In the genomic region with DNA sequence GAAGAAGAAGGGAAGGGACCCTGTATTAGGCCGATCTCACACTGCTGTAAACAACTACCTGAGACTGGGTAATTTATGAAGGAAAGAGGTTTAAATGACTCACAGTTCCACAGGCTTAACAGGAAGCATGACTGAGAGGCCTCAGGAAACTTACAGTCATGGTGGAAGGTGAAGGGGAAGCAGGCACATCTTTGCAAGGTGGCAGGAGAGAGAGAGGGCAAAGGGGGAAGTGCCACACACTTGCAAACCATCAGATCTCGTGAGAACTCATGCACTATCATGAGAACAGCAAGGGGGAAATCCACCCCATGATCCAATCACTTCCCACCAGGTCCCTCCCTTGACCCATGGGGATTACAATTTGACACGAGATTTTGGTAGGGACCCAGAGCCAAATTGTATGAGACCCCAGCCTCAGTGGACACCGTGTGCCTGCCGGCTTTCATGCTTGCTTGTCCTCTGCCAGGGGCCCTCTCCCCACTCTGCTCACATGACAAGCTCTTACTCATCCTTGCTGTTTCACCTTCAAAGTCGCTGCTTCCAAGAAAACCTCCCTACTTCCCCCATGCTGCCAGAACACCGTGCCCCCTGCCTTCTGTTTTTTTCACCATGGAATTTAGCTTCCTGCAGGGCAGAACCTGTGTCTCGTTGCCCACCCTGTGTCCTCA, we compare ENCODE assay signal across 25 cellular contexts. TPM values are rescaled to one million over a fixed set of nuclear protein-coding genes. Genes with fewer than 3 reads are reported as not detected.
DNase-seq lines count a peak whose midpoint lies in the region; ATAC-seq, FAIRE-seq and TF ChIP-seq lines count a peak whose summit lies in the region.
"Had no signal": no experiment of that assay in that cellular context is flagged by ENCODE, and none has a peak within 500 bp of the region (broad histone marks: within the 10 kb centered on the region; RNA-seq: fewer than 3 reads in every experiment).

No MANE protein-coding gene starts in this region.

- no peak for TF ChIP-seq CTCF in activated CD8-positive, alpha-beta T cell treated with anti-CD3 and anti-CD28 coated beads for 36 hours (IDR thresholded peaks at IDR 0.05)
- TF ChIP-seq CTCF in astrocyte (IDR thresholded peaks at IDR 0.05; ENCODE audit: insufficient read depth, low read depth, low read length), result no peak
- no peak for TF ChIP-seq CTCF in neural progenitor cell (IDR thresholded peaks at IDR 0.05)

- H3K9me3 ChIP-seq in astrocyte (ENCODE audit: insufficient read depth, low read depth, low read length) (no peaks in the 10 kb centered on the region), neural progenitor cell (ENCODE audit: low read depth) (no peaks in the 10 kb centered on the region)
- H3K9me3 ChIP-seq: right atrium auricular region, stomach, tibial nerve had no signal

- no peaks in the 10 kb centered on the region for H3K36me3 ChIP-seq in astrocyte (ENCODE audit: insufficient read depth, low read length)
- H3K36me3 ChIP-seq in neural progenitor cell, result no peaks in the 10 kb centered on the region
- H3K36me3 ChIP-seq: cardiac muscle cell, right atrium auricular region, stomach, tibial nerve had no signal

- in situ Hi-C loops in KBM-7 (cut with MboI; ENCODE audit: low pct_unique_long_range_greater_than_20kb, low sequenced_read_pairs), result no loop called here

- no peaks in the 10 kb centered on the region for H3F3A ChIP-seq in neural progenitor cell (ENCODE audit: low read depth)

- H3K36me3 Mint-ChIP-seq in activated CD8-positive, alpha-beta T cell treated with anti-CD3 and anti-CD28 coated beads for 36 hours (ENCODE audit: low read depth), result no peaks in the 10 kb centered on the region
- H3K36me3 Mint-ChIP-seq in activated CD8-positive, alpha-beta T cell treated with anti-CD3 and anti-CD28 coated beads, Interleukin-2, amount 10 ng/mL, durations not matched to agents 7 days and 5 days (ENCODE audit: low read depth), result no peaks in the 10 kb centered on the region
- no peaks in the 10 kb centered on the region for H3K36me3 Mint-ChIP-seq in astrocyte (ENCODE audit: low read depth, unreplicated experiment)
- no peaks in the 10 kb centered on the region for H3K36me3 Mint-ChIP-seq in neural progenitor cell
- H3K36me3 Mint-ChIP-seq: activated CD8-positive, alpha-beta memory T cell treated with anti-CD3 and anti-CD28 coated beads, Interleukin-2, amount 10 ng/mL, durations not matched to agents 7 days and 5 days; naive B cell; T-cell had no signal

- POLR2A ChIA-PET in activated CD8-positive, alpha-beta T cell treated with anti-CD3 and anti-CD28 coated beads for 36 hours (lab: Charles Lee), result no interaction called here
- POLR2A ChIA-PET in activated CD8-positive, alpha-beta T cell treated with anti-CD3 and anti-CD28 coated beads, Interleukin-2, amount 10 ng/mL, durations not matched to agents 7 days and 5 days (lab: Charles Lee), result no interaction called here

- H3K27ac ChIP-seq in astrocyte (ENCODE audit: low read depth, low read length) (no peak overlapping the region), neural progenitor cell (no peak overlapping the region)
- H3K27ac ChIP-seq: cardiac muscle cell, right atrium auricular region, stomach, tibial nerve had no signal

- H3K27me3 Mint-ChIP-seq in activated CD8-positive, alpha-beta T cell treated with anti-CD3 and anti-CD28 coated beads for 36 hours, result peaks cover 2% of the 10 kb centered on the region
- no peaks in the 10 kb centered on the region for H3K27me3 Mint-ChIP-seq in activated CD8-positive, alpha-beta T cell treated with anti-CD3 and anti-CD28 coated beads, Interleukin-2, amount 10 ng/mL, durations not matched to agents 7 days and 5 days (ENCODE audit: low read depth)
- H3K27me3 Mint-ChIP-seq in astrocyte (ENCODE audit: low read depth, unreplicated experiment) (no peaks in the 10 kb centered on the region), neural progenitor cell (ENCODE audit: insufficient read depth, low read depth) (peaks cover 14% of the 10 kb centered on the region)

- CTCF ChIA-PET in activated CD8-positive, alpha-beta T cell treated with anti-CD3 and anti-CD28 coated beads for 36 hours (lab: Charles Lee), result no interaction called here
- CTCF ChIA-PET in activated CD8-positive, alpha-beta T cell treated with anti-CD3 and anti-CD28 coated beads, Interleukin-2, amount 10 ng/mL, durations not matched to agents 7 days and 5 days (lab: Charles Lee), result no interaction called here

- H4K20me1 ChIP-seq in astrocyte (ENCODE audit: insufficient read depth, low read length), result no peaks in the 10 kb centered on the region
- H4K20me1 ChIP-seq in neural progenitor cell (ENCODE audit: low read depth), result no peaks in the 10 kb centered on the region

- intact Hi-C loops in activated CD8-positive, alpha-beta T cell treated with anti-CD3 and anti-CD28 coated beads for 36 hours (cut with micrococcal nuclease), result no loop called here

- no peak for DNase-seq in activated CD8-positive, alpha-beta T cell treated with anti-CD3 and anti-CD28 coated beads for 36 hours
- no peak for DNase-seq in activated CD8-positive, alpha-beta T cell treated with anti-CD3 and anti-CD28 coated beads, Interleukin-2, amount 10 ng/mL, durations not matched to agents 7 days and 5 days
- peak; percentile 27 for DNase-seq in KBM-7
- DNase-seq in astrocyte (ENCODE audit: low read depth), result peak; percentile 49
- no peak for DNase-seq in neural progenitor cell (ENCODE audit: low spot score)
- no peak for DNase-seq in NCI-H1417 treated with DMSO at 0.1 percent for 48 hours (lab: John Stamatoyannopoulos, UW)
- no peak for DNase-seq in AG08395 (ENCODE audit: low spot score)
- DNase-seq: 8988T; activated CD8-positive, alpha-beta memory T cell treated with anti-CD3 and anti-CD28 coated beads, Interleukin-2, amount 10 ng/mL, durations not matched to agents 7 days and 5 days; amniotic stem cell; naive B cell; NCI-H1048; NCI-H1930; NCI-H226; NCI-H774; stimulated activated CD4-positive, alpha-beta T cell treated with anti-CD3 and anti-CD28 coated beads, Interleukin-12 subunit alpha, Interleukin-12 subunit beta, amount 100 ng/mL, for 4 hours; stimulated activated CD4-positive, alpha-beta T cell treated with anti-CD3 and anti-CD28 coated beads, Interleukin-4, amount 100 ng/mL, for 4 hours; T-cell had no signal

- ATAC-seq in activated CD8-positive, alpha-beta T cell treated with anti-CD3 and anti-CD28 coated beads for 36 hours, result peak; percentile 27
- ATAC-seq in activated CD8-positive, alpha-beta T cell treated with anti-CD3 and anti-CD28 coated beads, Interleukin-2, amount 10 ng/mL, durations not matched to agents 7 days and 5 days, result no peak
- ATAC-seq in GM19035 (IDR thresholded peaks at IDR 0.05; ENCODE audit: unreplicated experiment), result no peak
- ATAC-seq: activated CD8-positive, alpha-beta memory T cell treated with anti-CD3 and anti-CD28 coated beads, Interleukin-2, amount 10 ng/mL, durations not matched to agents 7 days and 5 days; T-cell had no signal

- H3K27me3 ChIP-seq in astrocyte (ENCODE audit: insufficient read depth, low read length) (no peaks in the 10 kb centered on the region), neural progenitor cell (no peaks in the 10 kb centered on the region)
- H3K27me3 ChIP-seq: cardiac muscle cell, right atrium auricular region, tibial nerve had no signal

- H3K4me1 ChIP-seq in astrocyte (ENCODE audit: insufficient read depth, low read length) (peaks cover 50% of the 10 kb centered on the region), neural progenitor cell (peaks cover 6% of the 10 kb centered on the region)
- H3K4me1 ChIP-seq: right atrium auricular region, stomach, tibial nerve had no signal

- H3K79me2 ChIP-seq in astrocyte (ENCODE audit: insufficient read depth, low read length), result no peaks in the 10 kb centered on the region
- no peaks in the 10 kb centered on the region for H3K79me2 ChIP-seq in neural progenitor cell (ENCODE audit: low read depth)

- H2AFZ ChIP-seq in astrocyte (ENCODE audit: low read depth, low read length) (peak overlapping the region; percentile 14), neural progenitor cell (replicated peaks) (no peak overlapping the region)

- FAIRE-seq in astrocyte (lab: Jason Lieb, UNC), result no peak
- FAIRE-seq: GM19239 had no signal

- H3K9ac ChIP-seq in astrocyte (ENCODE audit: low read length) (peak overlapping the region; percentile 19), neural progenitor cell (no peak overlapping the region)

- H3K4me2 ChIP-seq in astrocyte (ENCODE audit: low read length), result peak overlapping the region; percentile 53
- H3K4me2 ChIP-seq in neural progenitor cell, result no peak overlapping the region

- no peak overlapping the region for H3K4me3 Mint-ChIP-seq in activated CD8-positive, alpha-beta T cell treated with anti-CD3 and anti-CD28 coated beads for 36 hours
- H3K4me3 Mint-ChIP-seq in activated CD8-positive, alpha-beta T cell treated with anti-CD3 and anti-CD28 coated beads, Interleukin-2, amount 10 ng/mL, durations not matched to agents 7 days and 5 days, result no peak overlapping the region
- no peak overlapping the region for H3K4me3 Mint-ChIP-seq in astrocyte (ENCODE audit: unreplicated experiment)
- H3K4me3 Mint-ChIP-seq in neural progenitor cell, result peak overlapping the region; percentile 38
- H3K4me3 Mint-ChIP-seq: activated CD8-positive, alpha-beta memory T cell treated with anti-CD3 and anti-CD28 coated beads, Interleukin-2, amount 10 ng/mL, durations not matched to agents 7 days and 5 days; B cell; naive B cell; T-cell had no signal

- H3K4me1 Mint-ChIP-seq in activated CD8-positive, alpha-beta T cell treated with anti-CD3 and anti-CD28 coated beads for 36 hours (ENCODE audit: low read depth), result peaks cover 6% of the 10 kb centered on the region
- no peaks in the 10 kb centered on the region for H3K4me1 Mint-ChIP-seq in activated CD8-positive, alpha-beta T cell treated with anti-CD3 and anti-CD28 coated beads, Interleukin-2, amount 10 ng/mL, durations not matched to agents 7 days and 5 days (ENCODE audit: low read depth)
- H3K4me1 Mint-ChIP-seq in astrocyte (ENCODE audit: low read depth, unreplicated experiment) (peaks cover 34% of the 10 kb centered on the region), neural progenitor cell (peaks cover 7% of the 10 kb centered on the region)
- H3K4me1 Mint-ChIP-seq: activated CD8-positive, alpha-beta memory T cell treated with anti-CD3 and anti-CD28 coated beads, Interleukin-2, amount 10 ng/mL, durations not matched to agents 7 days and 5 days; B cell; naive B cell; T-cell had no signal

- peaks cover 3% of the 10 kb centered on the region for H3K9me3 Mint-ChIP-seq in activated CD8-positive, alpha-beta T cell treated with anti-CD3 and anti-CD28 coated beads for 36 hours
- no peaks in the 10 kb centered on the region for H3K9me3 Mint-ChIP-seq in activated CD8-positive, alpha-beta T cell treated with anti-CD3 and anti-CD28 coated beads, Interleukin-2, amount 10 ng/mL, durations not matched to agents 7 days and 5 days (ENCODE audit: insufficient read depth)
- H3K9me3 Mint-ChIP-seq in astrocyte (ENCODE audit: unreplicated experiment) (peaks cover 3% of the 10 kb centered on the region), neural progenitor cell (no peaks in the 10 kb centered on the region)
- H3K9me3 Mint-ChIP-seq: T-cell had no signal

- no peak overlapping the region for H3K27ac Mint-ChIP-seq in activated CD8-positive, alpha-beta T cell treated with anti-CD3 and anti-CD28 coated beads for 36 hours
- H3K27ac Mint-ChIP-seq in activated CD8-positive, alpha-beta T cell treated with anti-CD3 and anti-CD28 coated beads, Interleukin-2, amount 10 ng/mL, durations not matched to agents 7 days and 5 days, result no peak overlapping the region
- H3K27ac Mint-ChIP-seq in astrocyte (ENCODE audit: unreplicated experiment), result peak overlapping the region; percentile 58
- no peak overlapping the region for H3K27ac Mint-ChIP-seq in neural progenitor cell
- H3K27ac Mint-ChIP-seq: activated CD8-positive, alpha-beta memory T cell treated with anti-CD3 and anti-CD28 coated beads, Interleukin-2, amount 10 ng/mL, durations not matched to agents 7 days and 5 days; B cell; naive B cell; T-cell had no signal

- H3K4me3 ChIP-seq in astrocyte (ENCODE audit: insufficient read depth, low read depth, low read length) (no peak overlapping the region), neural progenitor cell (no peak overlapping the region)
- H3K4me3 ChIP-seq: cardiac muscle cell, right atrium auricular region, stomach, tibial nerve had no signal

RNA-seq across cellular contexts. Expression of gene PPFIA1, which starts 23.3 kb away (rescaled TPM):
- 10 to 100 TPM; 27.2 to 30.9 TPM for total RNA-seq in activated CD8-positive, alpha-beta T cell treated with anti-CD3 and anti-CD28 coated beads for 36 hours
- 10 to 100 TPM; 25.3 to 25.7 TPM for total RNA-seq in activated CD8-positive, alpha-beta T cell treated with anti-CD3 and anti-CD28 coated beads, Interleukin-2, amount 10 ng/mL, durations not matched to agents 7 days and 5 days
- total RNA-seq in astrocyte (48.0 and 54.7 TPM in 2 replicates), neural progenitor cell (ENCODE audit: low replicate concordance) (42.6 and 44.5 TPM in 2 replicates)

RNA-seq across cellular contexts. Expression of gene FADD, which starts 44.1 kb away (rescaled TPM):
- 10 to 100 TPM; 27.6 to 29.6 TPM for total RNA-seq in activated CD8-positive, alpha-beta T cell treated with anti-CD3 and anti-CD28 coated beads for 36 hours
- 10 to 100 TPM; 37.3 to 37.8 TPM for total RNA-seq in activated CD8-positive, alpha-beta T cell treated with anti-CD3 and anti-CD28 coated beads, Interleukin-2, amount 10 ng/mL, durations not matched to agents 7 days and 5 days
- total RNA-seq in astrocyte (37.8 and 40.8 TPM in 2 replicates), neural progenitor cell (ENCODE audit: low replicate concordance) (18.9 and 33.6 TPM in 2 replicates)

Comparison
In these comparisons a context has a peak if more than half of its experiments do, and no peak if none do; other contexts are left out.
1. DNase-seq: peak in KBM-7 (single experiment) and astrocyte (single experiment); none in activated CD8-positive, alpha-beta T cell treated with anti-CD3 and anti-CD28 coated beads for 36 hours (single experiment), activated CD8-positive, alpha-beta T cell treated with anti-CD3 and anti-CD28 coated beads, Interleukin-2, amount 10 ng/mL, durations not matched to agents 7 days and 5 days (single experiment), neural progenitor cell (single experiment), NCI-H1417 treated with DMSO at 0.1 percent for 48 hours (single experiment) and AG08395 (single experiment).